8 cellular contexts compared by ENCODE assay signal in the genomic region with DNA sequence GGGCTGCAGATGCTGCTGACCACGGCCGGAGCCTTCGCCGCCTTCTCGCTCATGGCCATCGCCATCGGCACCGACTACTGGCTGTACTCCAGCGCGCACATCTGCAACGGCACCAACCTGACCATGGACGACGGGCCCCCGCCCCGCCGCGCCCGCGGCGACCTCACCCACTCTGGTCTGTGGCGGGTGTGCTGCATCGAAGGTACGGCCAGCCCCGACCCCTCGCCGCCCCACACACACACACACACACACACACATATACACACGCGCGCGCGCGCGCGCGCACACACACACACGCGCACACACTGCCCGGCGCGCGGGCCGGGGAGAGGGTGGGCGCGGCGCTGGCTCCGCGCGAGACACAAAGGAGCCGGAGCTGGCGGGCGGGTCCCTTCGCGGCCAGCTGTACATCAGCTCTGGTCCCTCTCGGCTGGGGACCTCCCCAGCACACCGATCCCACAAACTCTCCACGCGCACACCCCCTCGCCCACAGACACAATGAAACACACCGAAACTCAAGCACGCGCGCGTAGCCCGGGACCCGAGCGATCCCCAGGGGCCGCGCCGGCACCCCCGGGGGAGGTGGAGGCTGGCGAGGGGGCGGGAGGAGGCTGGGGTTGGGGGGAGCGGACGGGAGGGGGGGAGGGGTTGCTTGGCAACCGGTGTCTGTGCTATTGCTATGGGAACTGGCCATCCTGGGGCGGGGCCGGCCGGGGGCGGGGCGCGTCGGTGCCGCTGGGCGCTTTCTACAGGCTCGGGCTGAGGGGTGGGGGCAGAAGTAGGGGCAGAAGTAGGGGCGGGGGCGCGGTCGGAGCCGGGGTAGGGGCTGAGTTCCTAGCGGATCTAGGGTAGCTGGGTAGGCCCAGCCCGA. TPM values are rescaled to one million over a fixed set of nuclear protein-coding genes. Genes with fewer than 3 reads are reported as not detected.
DNase-seq lines count a peak whose midpoint lies in the region; ATAC-seq, FAIRE-seq and TF ChIP-seq lines count a peak whose summit lies in the region.

No MANE protein-coding gene starts in this region.

- H2AFZ ChIP-seq in keratinocyte (ENCODE audit: control insufficient read depth, low read length) = no peak overlapping the region

- TF ChIP-seq CTCF in Calu3 (IDR thresholded peaks at IDR 0.05; ENCODE audit: unreplicated experiment) (no peak), ascending aorta (IDR thresholded peaks at IDR 0.05) (no peak), keratinocyte (optimal IDR thresholded peaks at IDR 0.05 in 1 of 3, IDR thresholded peaks at IDR 0.05 in 1 of 3, conservative IDR thresholded peaks at IDR 0.05 in 1 of 3; ENCODE audit: extremely low read depth in 1 of 3, insufficient read depth in 2 of 3, low read length in 3 of 3) (no peak)

- peak overlapping the region; percentile 70 for H3K4me2 ChIP-seq in keratinocyte (ENCODE audit: control insufficient read depth, extremely low read depth, insufficient read depth, low read depth, low read length)

- CTCF ChIA-PET in Calu3 (lab: Charles Lee) = interaction anchor here (1.4 kb wide), 1 partner anchor 50 kb away, joined by 6 read pairs; no protein-coding TSS in a partner anchor

- FAIRE-seq in keratinocyte (lab: Jason Lieb, UNC) = no peak

- no peaks in the 10 kb centered on the region for H3K36me3 ChIP-seq in ascending aorta
- H3K36me3 ChIP-seq in keratinocyte (ENCODE audit: control insufficient read depth in 2 of 2, extremely low read depth in 1 of 2, insufficient read depth in 2 of 2, low read length in 2 of 2) = no peaks in the 10 kb centered on the region

- no peaks in the 10 kb centered on the region for H3K79me2 ChIP-seq in keratinocyte (ENCODE audit: control insufficient read depth, insufficient read depth, low read length)

- peaks cover 24% of the 10 kb centered on the region for H3K36me3 Mint-ChIP-seq in Calu3 (ENCODE audit: insufficient read depth, unreplicated experiment)
- H3K36me3 Mint-ChIP-seq in stimulated activated naive B cell treated with anti-CD40 and anti-IgM and Interleukin-4, amounts not matched to agents 10 μg/mL and 1 μg/mL and 100 μg/mL, for 72 hours = peaks cover 0 to 3% of the 10 kb centered on the region in 2 donors

- no peak overlapping the region for H3K27ac Mint-ChIP-seq in Calu3 (ENCODE audit: unreplicated experiment)
- no peak overlapping the region for H3K27ac Mint-ChIP-seq in stimulated activated naive B cell treated with anti-CD40 and anti-IgM and Interleukin-4, amounts not matched to agents 10 μg/mL and 1 μg/mL and 100 μg/mL, for 72 hours

- H4K20me1 ChIP-seq in keratinocyte (ENCODE audit: control insufficient read depth, extremely low read depth, insufficient read depth, low read length) = peaks cover 3% of the 10 kb centered on the region

- H3K4me3 ChIP-seq in ascending aorta = peak overlapping the region; percentile 48 to 60
- peak overlapping the region; percentile 20 to 59 (median 49) for H3K4me3 ChIP-seq in keratinocyte (ENCODE audit: control insufficient read depth in 2 of 3, extremely low read depth in 1 of 3, insufficient read depth in 2 of 3, low read depth in 1 of 3, low read length in 3 of 3)

- H3K27me3 ChIP-seq in ascending aorta = peaks cover 8% of the 10 kb centered on the region
- peaks cover 65% of the 10 kb centered on the region for H3K27me3 ChIP-seq in keratinocyte (ENCODE audit: control insufficient read depth, extremely low read depth, insufficient read depth, low read length)

- H3K9me3 ChIP-seq in ascending aorta = no peaks in the 10 kb centered on the region
- no peaks in the 10 kb centered on the region for H3K9me3 ChIP-seq in keratinocyte (ENCODE audit: control insufficient read depth, low read depth, low read length)

- no peak overlapping the region for H3K27ac ChIP-seq in ascending aorta
- no peak overlapping the region for H3K27ac ChIP-seq in keratinocyte (ENCODE audit: control insufficient read depth, insufficient read depth, low read length)

- DNase-seq in Calu3 (peak; percentile 65), NCI-H1105 (lab: John Stamatoyannopoulos, UW) (peak; percentile 60), ascending aorta (ENCODE audit: low spot score in 2 of 2) (no peak), keratinocyte (ENCODE audit: low read depth, low spot score) (no peak), EL (no peak)
- DNase-seq in stimulated activated naive B cell treated with anti-CD40 and anti-IgM and Interleukin-4, amounts not matched to agents 10 μg/mL and 1 μg/mL and 100 μg/mL, for 72 hours = no peak

- no TSS peak for BruUV-seq in Calu3 (replicated peaks; lab: Mats Ljungman, UMichigan)

- intact Hi-C loops in Calu3 (cut with micrococcal nuclease; ENCODE audit: unreplicated experiment) = no loop called here
- intact Hi-C loops in ascending aorta (cut with DNase I) = no loop called here

- dilution Hi-C loops in keratinocyte (cut with MboI; ENCODE audit: extremely low pct_ligation_motif_present, low sequenced_read_pairs) = no loop called here

- H3K9ac ChIP-seq in keratinocyte (ENCODE audit: control insufficient read depth, extremely low read depth, insufficient read depth, low read length) = no peak overlapping the region

- no peaks in the 10 kb centered on the region for H3K9me1 ChIP-seq in keratinocyte (ENCODE audit: control insufficient read depth, extremely low read depth, insufficient read depth, low read length)

- H3K4me1 ChIP-seq in ascending aorta (peaks cover 0 to 3% of the 10 kb centered on the region in 2 donors), keratinocyte (ENCODE audit: control insufficient read depth, extremely low read depth, insufficient read depth, low read length) (peaks cover 10% of the 10 kb centered on the region)

- no peaks in the 10 kb centered on the region for H3K9me3 Mint-ChIP-seq in Calu3 (ENCODE audit: low read depth, unreplicated experiment)
- no peaks in the 10 kb centered on the region for H3K9me3 Mint-ChIP-seq in stimulated activated naive B cell treated with anti-CD40 and anti-IgM and Interleukin-4, amounts not matched to agents 10 μg/mL and 1 μg/mL and 100 μg/mL, for 72 hours

- peaks cover 9% of the 10 kb centered on the region for H3K4me1 Mint-ChIP-seq in Calu3 (ENCODE audit: low read depth, unreplicated experiment)
- H3K4me1 Mint-ChIP-seq in stimulated activated naive B cell treated with anti-CD40 and anti-IgM and Interleukin-4, amounts not matched to agents 10 μg/mL and 1 μg/mL and 100 μg/mL, for 72 hours = peaks cover 8% of the 10 kb centered on the region in 2 donors

- ATAC-seq in stimulated activated naive B cell treated with anti-CD40 and anti-IgM and Interleukin-4, amounts not matched to agents 10 μg/mL and 1 μg/mL and 100 μg/mL, for 72 hours (replicated peaks) = peak; percentile 34 to 38
- ATAC-seq in GM19351 (IDR thresholded peaks at IDR 0.05; ENCODE audit: unreplicated experiment) = no peak
- ATAC-seq in HG03025 (IDR thresholded peaks at IDR 0.05; ENCODE audit: low FRiP score, unreplicated experiment) = no peak

- peaks cover 56% of the 10 kb centered on the region for H3K27me3 Mint-ChIP-seq in Calu3 (ENCODE audit: unreplicated experiment)
- H3K27me3 Mint-ChIP-seq in stimulated activated naive B cell treated with anti-CD40 and anti-IgM and Interleukin-4, amounts not matched to agents 10 μg/mL and 1 μg/mL and 100 μg/mL, for 72 hours = peaks cover 56 to 77% of the 10 kb centered on the region in 2 donors

- H3K4me3 Mint-ChIP-seq in Calu3 (ENCODE audit: low read depth, unreplicated experiment) = peak overlapping the region; percentile 80
- H3K4me3 Mint-ChIP-seq in stimulated activated naive B cell treated with anti-CD40 and anti-IgM and Interleukin-4, amounts not matched to agents 10 μg/mL and 1 μg/mL and 100 μg/mL, for 72 hours = peak overlapping the region; percentile 71 to 78

RNA-seq across cellular contexts. Expression of a gene that starts 0.7 kb away (rescaled TPM):
- total RNA-seq in Calu3 (2022) = 3.4 and 3.8 TPM in 2 replicates
- not detected for total RNA-seq in ascending aorta
- 0.01 to 0.03 TPM in 2 of 3 replicates, not detected in the other for polyA plus RNA-seq in keratinocyte
- 0.17 TPM for polyA plus RNA-seq in keratinocyte (2011; ENCODE audit: low read depth)
- 0.06 and 0.12 TPM in 2 replicates for polyA plus RNA-seq in keratinocyte (2011; cell fraction: cytosol; rRNA removed)
- polyA plus RNA-seq in keratinocyte (2011; cell fraction: nucleus; rRNA removed) = 0.08 and 0.10 TPM in 2 replicates
- 0.10 TPM in 1 of 2 replicates, not detected in the other for polyA plus RNA-seq in keratinocyte (2012; ENCODE audit: low replicate concordance)
- 0.13 TPM in 1 of 3 replicates, not detected in the others for polyA minus RNA-seq in keratinocyte
- polyA minus RNA-seq in keratinocyte (2011; cell fraction: cytosol; rRNA and poly(A)+ RNA removed) = not detected
- polyA minus RNA-seq in keratinocyte (2011; cell fraction: nucleus; rRNA and poly(A)+ RNA removed) = 0.11 TPM in 1 of 2 replicates, not detected in the other

Comparison
In these comparisons a context has a peak if more than half of its experiments do, and no peak if none do; other contexts are left out.
1. DNase-seq: peak in Calu3 (single experiment) and NCI-H1105 (single experiment); none in ascending aorta (0 of 2), keratinocyte (single experiment), stimulated activated naive B cell treated with anti-CD40 and anti-IgM and Interleukin-4, amounts not matched to agents 10 μg/mL and 1 μg/mL and 100 μg/mL, for 72 hours (single experiment) and EL (single experiment).
2. ATAC-seq: peak in stimulated activated naive B cell treated with anti-CD40 and anti-IgM and Interleukin-4, amounts not matched to agents 10 μg/mL and 1 μg/mL and 100 μg/mL, for 72 hours (2 of 2); none in GM19351 (single experiment) and HG03025 (single experiment).